In genomic region chr3:169966086-169966950, GRCh38 we compare ENCODE assay signal across 1 cellular context.
A peak's percentile ranks its signal among the peaks of the same experiment; 100 is the strongest.
TF ChIP-seq lines count a peak whose summit lies in the region.

SEC62 (plus strand) TSS chr3:169966807; CDS start chr3:169966823, 16 bp downstream.

TF ChIP-seq in HepG2, 621 proteins besides CTCF, POLR2A, EP300 and RAD21 (continued from another document and continues in another):
- no peak; the same call in 1 of the 2 replicates for TF ChIP-seq ARID4A (CRISPR knock-in tag; IDR thresholded peaks at IDR 0.05; ENCODE audit: borderline replicate concordance)
- TF ChIP-seq ZSCAN20 (CRISPR knock-in tag; IDR thresholded peaks at IDR 0.05; ENCODE audit: borderline replicate concordance) = no peak
- TF ChIP-seq ZNF180 (CRISPR knock-in tag; IDR thresholded peaks at IDR 0.05; ENCODE audit: borderline replicate concordance, low read depth) = 0 out of 2 replicates have a peak, but pooled peaks have one; percentile 5
- peak; percentile 99 for TF ChIP-seq POGZ (CRISPR knock-in tag; IDR thresholded peaks at IDR 0.05)
- no peak for TF ChIP-seq ZFP37 (CRISPR knock-in tag; IDR thresholded peaks at IDR 0.05; ENCODE audit: borderline replicate concordance)
- peak; percentile 57; the same call in 1 of the 2 replicates for TF ChIP-seq MTA1 (CRISPR knock-in tag; IDR thresholded peaks at IDR 0.05; ENCODE audit: borderline replicate concordance)
- peak; percentile 77 for TF ChIP-seq NFRKB (IDR thresholded peaks at IDR 0.05)
- TF ChIP-seq SP4 (CRISPR knock-in tag; IDR thresholded peaks at IDR 0.05) = no peak; the same call in 1 of the 2 replicates
- peak; percentile 43; the same call in 1 of the 2 replicates for TF ChIP-seq TFDP1 (CRISPR knock-in tag; IDR thresholded peaks at IDR 0.05; ENCODE audit: borderline replicate concordance)
- TF ChIP-seq ZNF317 (CRISPR knock-in tag; IDR thresholded peaks at IDR 0.05) = 0 out of 2 replicates have a peak, but pooled peaks have one; percentile 76
- no peak for TF ChIP-seq ZFP62 (CRISPR knock-in tag; IDR thresholded peaks at IDR 0.05)
- no peak for TF ChIP-seq FUBP1 (CRISPR knock-in tag; IDR thresholded peaks at IDR 0.05; ENCODE audit: borderline replicate concordance)
- peak; percentile 73; the same call in 1 of the 2 replicates for TF ChIP-seq ZNF670 (CRISPR knock-in tag; IDR thresholded peaks at IDR 0.05; ENCODE audit: borderline replicate concordance)
- TF ChIP-seq IKZF5 (CRISPR knock-in tag; IDR thresholded peaks at IDR 0.05) = peak; percentile 66; the same call in 1 of the 2 replicates
- no peak for TF ChIP-seq SP5 (CRISPR knock-in tag; IDR thresholded peaks at IDR 0.05; ENCODE audit: borderline replicate concordance, low read depth)
- no peak for TF ChIP-seq CENPBD1 (CRISPR knock-in tag; IDR thresholded peaks at IDR 0.05; ENCODE audit: borderline replicate concordance, low read depth)
- TF ChIP-seq DMTF1 (CRISPR knock-in tag; IDR thresholded peaks at IDR 0.05) = no peak
- TF ChIP-seq NR2F2 (IDR thresholded peaks at IDR 0.05; ENCODE audit: borderline replicate concordance, low read depth) = no peak; the same call in 1 of the 2 replicates
- TF ChIP-seq CHD2 (IDR thresholded peaks at IDR 0.05; ENCODE audit: low read depth, low read length) = peak; percentile 98
- no peak for TF ChIP-seq FOXP1 (IDR thresholded peaks at IDR 0.05)
- no peak for TF ChIP-seq FOXP1 (CRISPR knock-in tag; IDR thresholded peaks at IDR 0.05)
- TF ChIP-seq STAT6 (CRISPR knock-in tag; IDR thresholded peaks at IDR 0.05; ENCODE audit: borderline replicate concordance) = peak; percentile 7; the same call in 1 of the 2 replicates
- 0 out of 2 replicates have a peak, but pooled peaks have one; percentile 42 for TF ChIP-seq ZBTB37 (CRISPR knock-in tag; IDR thresholded peaks at IDR 0.05)
- TF ChIP-seq MYPOP (CRISPR knock-in tag; IDR thresholded peaks at IDR 0.05) = no peak
- peak; percentile 75; the same call in 1 of the 2 replicates for TF ChIP-seq SKIL (CRISPR knock-in tag; IDR thresholded peaks at IDR 0.05; ENCODE audit: borderline replicate concordance)
- peak; percentile 28; the same call in 1 of the 2 replicates for TF ChIP-seq ZSCAN29 (CRISPR knock-in tag; conservative IDR thresholded peaks at IDR 0.05)
- no peak for TF ChIP-seq ZNF782 (CRISPR knock-in tag; IDR thresholded peaks at IDR 0.05; ENCODE audit: borderline replicate concordance)
- no peak for TF ChIP-seq SUZ12 (IDR thresholded peaks at IDR 0.05; ENCODE audit: low read depth, low read length)
